Comparison of ENCODE assay signal across 15 cellular contexts in genomic region chr10:60869916-60870728, GRCh38.
DNase-seq lines count a peak whose midpoint lies in the region; ATAC-seq, FAIRE-seq and TF ChIP-seq lines count a peak whose summit lies in the region.
"Had no signal": no experiment of that assay in that cellular context is flagged by ENCODE, and none has a peak within 500 bp of the region (broad histone marks: within the 10 kb centered on the region; RNA-seq: fewer than 3 reads in every experiment).

No MANE protein-coding gene starts in this region.

- in situ Hi-C loops in SK-MEL-5 (cut with HindIII; ENCODE audit: low pct_unique_long_range_greater_than_20kb, low sequenced_read_pairs), result loop anchor here (25.0 kb wide), 1 partner anchor 92 kb away; no protein-coding TSS in a partner anchor

- H3K27ac ChIP-seq in left ventricle myocardium inferior (replicated peaks) (no peak overlapping the region), foreskin keratinocyte (no peak overlapping the region)
- H3K27ac ChIP-seq: breast epithelium had no signal

- TF ChIP-seq CTCF in left ventricle myocardium inferior (IDR thresholded peaks at IDR 0.05; ENCODE audit: borderline replicate concordance) (peak; percentile 41), foreskin keratinocyte (conservative IDR thresholded peaks at IDR 0.05) (peak; percentile 12)

- no peak overlapping the region for H3K4me3 ChIP-seq in left ventricle myocardium inferior
- H3K4me3 ChIP-seq: breast epithelium had no signal

- H3K36me3 ChIP-seq in left ventricle myocardium inferior, result peaks cover 48% of the 10 kb centered on the region
- H3K36me3 ChIP-seq: breast epithelium had no signal

- no peak for ATAC-seq in left ventricle myocardium superior
- no peak for ATAC-seq in foreskin keratinocyte
- ATAC-seq: left cardiac atrium; naive thymus-derived CD4-positive, alpha-beta T cell had no signal

- intact Hi-C loops in left ventricle myocardium inferior (cut with micrococcal nuclease), result no loop called here
- intact Hi-C loops in left ventricle myocardium superior (cut with micrococcal nuclease), result no loop called here

- no peaks in the 10 kb centered on the region for H3K27me3 ChIP-seq in left ventricle myocardium inferior (ENCODE audit: low read depth)
- no peaks in the 10 kb centered on the region for H3K27me3 ChIP-seq in foreskin keratinocyte
- H3K27me3 ChIP-seq: breast epithelium had no signal

- DNase-seq in left ventricle myocardium inferior, result no peak
- no peak for DNase-seq in left ventricle myocardium superior
- DNase-seq in SK-MEL-5 (ENCODE audit: low read depth, low spot score), result peak; percentile 34
- DNase-seq in foreskin keratinocyte, result no peak
- no peak for DNase-seq in H54 (ENCODE audit: insufficient read length, low spot score)
- DNase-seq in dedifferentiated amniotic fluid mesenchymal stem cell (ENCODE audit: extremely low spot score), result no peak
- DNase-seq in NCI-H1105 (lab: John Stamatoyannopoulos, UW), result no peak
- DNase-seq in HuH-7.5 (ENCODE audit: low spot score), result no peak
- DNase-seq: activated naive CD4-positive, alpha-beta T cell; left cardiac atrium; naive thymus-derived CD4-positive, alpha-beta T cell; NCI-H82; SHP77 treated with DMSO at 0.1 percent for 48 hours had no signal

- no peak for TF ChIP-seq POLR2A in H54 (IDR thresholded peaks at IDR 0.05; ENCODE audit: low read depth, low read length)

- no peak for FAIRE-seq in H54 (lab: Jason Lieb, UNC)
- FAIRE-seq: endometrium had no signal

- H3K4me1 ChIP-seq in left ventricle myocardium inferior, result peaks cover 8% of the 10 kb centered on the region
- H3K4me1 ChIP-seq in foreskin keratinocyte, result peaks cover 5% of the 10 kb centered on the region
- H3K4me1 ChIP-seq: breast epithelium had no signal

- no peaks in the 10 kb centered on the region for H3K9me3 ChIP-seq in left ventricle myocardium inferior (replicated peaks)
- H3K9me3 ChIP-seq: breast epithelium had no signal
